Comparison of ENCODE assay signal across 7 cellular contexts in genomic region chr14:95319312-95320075, GRCh38. TPM values are rescaled to one million over a fixed set of nuclear protein-coding genes. Genes with fewer than 3 reads are reported as not detected.
DNase-seq lines count a peak whose midpoint lies in the region; ATAC-seq, FAIRE-seq and TF ChIP-seq lines count a peak whose summit lies in the region.

TSS of gene CLMN (minus strand) at chr14:95319908. CDS start at chr14:95319792, 116 bp downstream.

- no peaks in the 10 kb centered on the region for H4K20me1 ChIP-seq in GM12878 (ENCODE audit: control insufficient read depth, insufficient read depth)

- no peak for FAIRE-seq in GM12878 (lab: Jason Lieb, UNC)
- FAIRE-seq in small intestine (lab: Jason Lieb, UNC), result no peak

- in situ Hi-C loops in GM12878 (cut with MboI), result no loop called here

- peak; percentile 39 for ATAC-seq in HG02798 (IDR thresholded peaks at IDR 0.05; ENCODE audit: poor library complexity, unreplicated experiment)
- peak; percentile 54 for ATAC-seq in GM12878

- no peak for TF ChIP-seq CTCF in GM10266 (IDR thresholded peaks at IDR 0.05; ENCODE audit: control insufficient read depth, insufficient read depth, low read depth, missing control alignments)
- TF ChIP-seq CTCF in RWPE1 (conservative IDR thresholded peaks at IDR 0.05; ENCODE audit: low read depth), result no peak
- TF ChIP-seq CTCF in GM12878 (IDR thresholded peaks at IDR 0.05 in 2 of 3, conservative IDR thresholded peaks at IDR 0.05 in 1 of 3; ENCODE audit: control insufficient read depth in 2 of 3, extremely low read depth in 1 of 3, insufficient read depth in 1 of 3, low read depth in 3 of 3, low read length in 3 of 3), result no peak

- no peaks in the 10 kb centered on the region; the same call in 1 of the 2 replicates for H3K79me2 ChIP-seq in GM12878 (ENCODE audit: control insufficient read depth, insufficient read depth, low read length)

- H3K36me3 ChIP-seq in GM12878 (ENCODE audit: control insufficient read depth in 2 of 2, insufficient read depth in 2 of 2, low read length in 1 of 2) (no peaks in the 10 kb centered on the region), iPS-20b (ENCODE audit: insufficient read depth, low read depth, low read length) (no peaks in the 10 kb centered on the region), small intestine (ENCODE audit: control insufficient read depth in 2 of 2, insufficient read depth in 2 of 2, low read length in 2 of 2) (no peaks in the 10 kb centered on the region)

- H2AFZ ChIP-seq in GM12878 (ENCODE audit: control insufficient read depth, low read depth, low read length), result peak within 1 kb of the TSS; percentile 68

- peak within 1 kb of the TSS; percentile 92 for H3K4me2 ChIP-seq in GM12878 (ENCODE audit: control insufficient read depth, insufficient read depth)

- peak; percentile 56; the same call in 1 of the 2 replicates for TF ChIP-seq POLR2A in GM12878 (IDR thresholded peaks at IDR 0.05; ENCODE audit: low read depth, low read length)

- BruUV-seq in GM12878 (replicated peaks; lab: Mats Ljungman, UMichigan), result no TSS peak

- intact Hi-C loops in GM12878 (cut with micrococcal nuclease; ENCODE audit: unreplicated experiment), result loop anchor here (10.0 kb wide), 1 partner anchor 185 kb away; no protein-coding TSS in a partner anchor

- peak; percentile 82 for DNase-seq in GM10266 (ENCODE audit: extremely low spot score)
- DNase-seq in RWPE1 (ENCODE audit: low spot score), result peak; percentile 67
- no peak for DNase-seq in GM12878 (ENCODE audit: low read depth, low spot score)
- peak; percentile 53 for DNase-seq in small intestine
- DNase-seq in medulla oblongata (ENCODE audit: extremely low spot score), result no peak

- CTCF ChIA-PET in RWPE1 (lab: Yijun Ruan, JAX) (interaction anchor here (0.6 to 0.7 kb wide), 3 partner anchors 152 to 360 kb away, joined by 3 read pairs; no protein-coding TSS in a partner anchor), GM12878 (lab: Yijun Ruan, JAX) (interaction anchor here (0.6 to 1.6 kb wide), 4 partner anchors 8 to 123 kb away, joined by 4 to 8 read pairs (median 7); no protein-coding TSS in a partner anchor)

- RAD21 ChIA-PET in GM12878 (lab: Charles Lee; ENCODE audit: unreplicated experiment), result interaction anchor here (1.2 to 2.3 kb wide), 4 partner anchors 9 to 69 kb away, joined by 6 to 8 read pairs (median 8); no protein-coding TSS in a partner anchor

- no peak for TF ChIP-seq EP300 in GM12878 (IDR thresholded peaks at IDR 0.05; ENCODE audit: borderline replicate concordance in 1 of 2, control insufficient read depth in 1 of 2, low read depth in 2 of 2, low read length in 2 of 2)

- POLR2A ChIA-PET in RWPE1 (lab: Yijun Ruan, JAX; ENCODE audit: low non-redundant PET) (no interaction called here), GM12878 (lab: Charles Lee) (interaction anchor here (0.5 to 1.9 kb wide), 3 partner anchors 8 to 161 kb away, joined by 3 to 7 read pairs (median 4); no protein-coding TSS in a partner anchor)

- peaks cover 18% of the 10 kb centered on the region for H3K4me1 ChIP-seq in GM12878 (ENCODE audit: control insufficient read depth, insufficient read depth, low read length)
- H3K4me1 ChIP-seq in iPS-20b (ENCODE audit: insufficient read depth, low read length), result no peaks in the 10 kb centered on the region; the same call in 1 of the 2 replicates
- H3K4me1 ChIP-seq in small intestine (ENCODE audit: control insufficient read depth in 2 of 2, insufficient read depth in 1 of 2, low read depth in 1 of 2, low read length in 1 of 2), result no peaks in the 10 kb centered on the region

- H3K9ac ChIP-seq in GM12878 (ENCODE audit: control insufficient read depth, insufficient read depth, low read length) (peak within 1 kb of the TSS; percentile 65), iPS-20b (ENCODE audit: low read depth, low read length) (peak within 1 kb of the TSS; percentile 53; the same call in 1 of the 2 replicates)

- 0 out of 2 replicates have a peak, but pooled peaks have one; percentile 1 for TF ChIP-seq RAD21 in GM12878 (IDR thresholded peaks at IDR 0.05; ENCODE audit: insufficient read depth, low read depth, low read length)

- H3K9me3 ChIP-seq in GM12878 (replicated peaks; ENCODE audit: control insufficient read depth, insufficient read depth, low read length) (no peaks in the 10 kb centered on the region), iPS-20b (ENCODE audit: insufficient read depth, low read depth, low read length) (no peaks in the 10 kb centered on the region), small intestine (ENCODE audit: control insufficient read depth, low read depth) (no peaks in the 10 kb centered on the region)

- H3K27ac ChIP-seq in RWPE1, result peak within 1 kb of the TSS; percentile 78
- H3K27ac ChIP-seq in GM12878 (ENCODE audit: control insufficient read depth, insufficient read depth), result 0 out of 2 replicates have a peak within 1 kb of the TSS, but pooled peaks have one; percentile 16
- H3K27ac ChIP-seq in iPS-20b (ENCODE audit: low read length), result no peak within 1 kb of the TSS
- peak within 1 kb of the TSS in 1 of 2 donors; percentile 73 for H3K27ac ChIP-seq in small intestine (ENCODE audit: low read depth in 1 of 2, low read length in 1 of 2)

- 1% methylated on average over 52 of the region's 98 CpGs for WGBS in GM12878 (ENCODE audit: insufficient coverage, insufficient replicate concordance, low lambda C conversion rate, missing lambda C conversion rate)
- WGBS in small intestine, 3 donors, result 0 to 1% (median 0%) methylated on average over 37 to 98 of the region's 98 CpGs

- SMC1A ChIA-PET in GM12878 (lab: Charles Lee; ENCODE audit: uncharacterized antibody, unreplicated experiment), result interaction anchor here (0.9 to 2.1 kb wide), 4 partner anchors 8 to 187 kb away, joined by 3 to 12 read pairs (median 4); no protein-coding TSS in a partner anchor

- H3K4me3 ChIP-seq in GM12878 (peak within 1 kb of the TSS; percentile 94), iPS-20b (ENCODE audit: low read length) (peak within 1 kb of the TSS; percentile 76), small intestine (ENCODE audit: low read depth in 1 of 2, low read length in 2 of 2) (peak within 1 kb of the TSS; percentile 61 to 76)

- no peaks in the 10 kb centered on the region for H3K27me3 ChIP-seq in GM12878 (replicated peaks in 1 of 2; ENCODE audit: control insufficient read depth in 2 of 2, insufficient read depth in 2 of 2, low read length in 1 of 2)
- peaks cover 45% of the 10 kb centered on the region for H3K27me3 ChIP-seq in iPS-20b (ENCODE audit: insufficient read depth, low read length)
- no peaks in the 10 kb centered on the region for H3K27me3 ChIP-seq in small intestine (ENCODE audit: control insufficient read depth in 2 of 2, insufficient read depth in 2 of 2, low read length in 2 of 2)

TF ChIP-seq in GM12878, 131 proteins besides CTCF, POLR2A, EP300 and RAD21 (continues in another document):
- TF ChIP-seq MEF2B (IDR thresholded peaks at IDR 0.05; ENCODE audit: partially characterized antibody, poor library complexity, severe bottlenecking), result no peak
- no peak for TF ChIP-seq BCL11A (IDR thresholded peaks at IDR 0.05; ENCODE audit: low read depth, low read length)
- TF ChIP-seq NBN (IDR thresholded peaks at IDR 0.05), result peak; percentile 94
- 0 out of 2 replicates have a peak, but pooled peaks have one; percentile 55 for TF ChIP-seq RB1 (IDR thresholded peaks at IDR 0.05; ENCODE audit: borderline replicate concordance)

RNA-seq across cellular contexts. Expression of gene CLMN, which starts in this region (rescaled TPM):
- total RNA-seq in GM12878 (2013; cell fraction: nucleolus; rRNA removed), result 113 and 120 TPM in 2 replicates
- total RNA-seq in GM12878 (2014; rRNA removed), result 13.1 and 13.6 TPM in 2 replicates
- 19.9 and 20.3 TPM in 2 replicates for total RNA-seq in GM12878 (2014; rRNA removed; fragmentation: Illumina TruSeq; extraction: Trizol)
- 40.2 and 40.4 TPM in 2 replicates for total RNA-seq in GM12878 (2021)
- 7.5 TPM for polyA plus RNA-seq in GM12878 (2011; ENCODE audit: low read depth)
- polyA plus RNA-seq in GM12878 (2011; rRNA removed), result 10.2 and 12.1 TPM in 2 replicates
- 6.8 and 7.1 TPM in 2 replicates for polyA plus RNA-seq in GM12878 (2011; cell fraction: cytosol; rRNA removed)
- polyA plus RNA-seq in GM12878 (2011; cell fraction: nucleus; rRNA removed), result 28.8 and 37.1 TPM in 2 replicates
- 10.5 and 13.6 TPM in 2 replicates for polyA plus RNA-seq in GM12878 (2012)
- polyA plus RNA-seq in GM12878 (2014; fragmentation: Illumina TruSeq; extraction: Trizol), result 21.0 and 24.3 TPM in 2 replicates
- 10 to 100 TPM in 1 of 2 experiments, 1 to 10 TPM in 1; 7.8 to 13.1 TPM for polyA plus RNA-seq in GM12878 (2014; fragmentation: Nextera tagmentation; extraction: Ambion mirVana)
- polyA plus RNA-seq in GM12878 (2014; rRNA removed), result 15.6 and 16.8 TPM in 2 replicates
- 10 to 100 TPM; 26.1 to 49.3 TPM for polyA plus RNA-seq in GM12878 (2016; fragmentation: Nextera tagmentation; extraction: Ambion mirVana)
- polyA minus RNA-seq in GM12878 (2011; rRNA and poly(A)+ RNA removed), result 8.2 and 11.1 TPM in 2 replicates
- 3.2 and 4.5 TPM in 2 replicates for polyA minus RNA-seq in GM12878 (2011; cell fraction: cytosol; rRNA and poly(A)+ RNA removed)
- 11.0 and 12.8 TPM in 2 replicates for polyA minus RNA-seq in GM12878 (2011; cell fraction: nucleus; rRNA and poly(A)+ RNA removed)
- 1 to 10 TPM; 2.9 to 8.2 (median 3.2) TPM for polyA plus RNA-seq in small intestine

Comparison
In these comparisons a context has a peak if more than half of its experiments do, and no peak if none do; other contexts are left out.
1. DNase-seq: peak in GM10266 (single experiment), RWPE1 (single experiment) and small intestine (single experiment); none in GM12878 (single experiment) and medulla oblongata (single experiment).
2. Peak in every context shown above with its lines, with median percentiles within 50 percentile points of each other: H3K4me3 ChIP-seq.